Comparison of ENCODE assay signal across 1 cellular context in genomic region chr20:48824830-48825550, GRCh38.
TF ChIP-seq lines count a peak whose summit lies in the region.

No MANE protein-coding gene starts in this region.

TF ChIP-seq in K562, 482 proteins besides CTCF, POLR2A, EP300 and RAD21 (continued from another document and continues in another):
- TF ChIP-seq CUX1 (CRISPR knock-in tag; IDR thresholded peaks at IDR 0.05) = no peak
- peak; percentile 69 for TF ChIP-seq MAFK (IDR thresholded peaks at IDR 0.05; ENCODE audit: low read length)
- TF ChIP-seq PML (IDR thresholded peaks at IDR 0.05; ENCODE audit: low read length) = no peak
- TF ChIP-seq MXD1 (CRISPR knock-in tag; IDR thresholded peaks at IDR 0.05; ENCODE audit: borderline replicate concordance, poor library complexity, severe bottlenecking) = no peak
- TF ChIP-seq EP400 (IDR thresholded peaks at IDR 0.05) = no peak
- no peak for TF ChIP-seq HNRNPLL (IDR thresholded peaks at IDR 0.05; ENCODE audit: low read depth, low read length, poor library complexity, severe bottlenecking)
- no peak for TF ChIP-seq ZBTB34 (CRISPR knock-in tag; IDR thresholded peaks at IDR 0.05)
- TF ChIP-seq PYGO2 (tag; IDR thresholded peaks at IDR 0.05) = no peak
- no peak for TF ChIP-seq YY1 (IDR thresholded peaks at IDR 0.05; ENCODE audit: borderline replicate concordance in 1 of 3, control insufficient read depth in 1 of 3, extremely low read depth in 1 of 3, insufficient read depth in 3 of 3, insufficient read length in 1 of 3, insufficient replicate concordance in 2 of 3, low read depth in 1 of 3, low read length in 2 of 3)
- TF ChIP-seq ZBTB49 (CRISPR knock-in tag; IDR thresholded peaks at IDR 0.05; ENCODE audit: borderline replicate concordance) = no peak
- TF ChIP-seq C11orf30 (IDR thresholded peaks at IDR 0.05; ENCODE audit: low read depth) = peak; percentile 72
- no peak for TF ChIP-seq CBFB (CRISPR knock-in tag; IDR thresholded peaks at IDR 0.05)
- TF ChIP-seq SMAD3 (CRISPR knock-in tag; conservative IDR thresholded peaks at IDR 0.05) = no peak
- TF ChIP-seq CBX2 (IDR thresholded peaks at IDR 0.05; ENCODE audit: insufficient read depth, low read length, poor library complexity, severe bottlenecking) = no peak
- no peak for TF ChIP-seq ZFPM2 (CRISPR knock-in tag; IDR thresholded peaks at IDR 0.05)
- TF ChIP-seq PTBP1 (IDR thresholded peaks at IDR 0.05; ENCODE audit: low read depth, low read length) = no peak
- no peak for TF ChIP-seq ZBTB8A (IDR thresholded peaks at IDR 0.05; ENCODE audit: partially characterized antibody)
- TF ChIP-seq ZNF76 (CRISPR knock-in tag; IDR thresholded peaks at IDR 0.05; ENCODE audit: borderline replicate concordance) = no peak
- TF ChIP-seq ID3 (CRISPR knock-in tag; IDR thresholded peaks at IDR 0.05) = no peak
- TF ChIP-seq ID3 (tag; IDR thresholded peaks at IDR 0.05) = no peak
- TF ChIP-seq TRIM25 (IDR thresholded peaks at IDR 0.05; ENCODE audit: borderline replicate concordance) = no peak
- no peak for TF ChIP-seq POLR2B (IDR thresholded peaks at IDR 0.05; ENCODE audit: low read depth, partially characterized antibody)
- TF ChIP-seq TAF9B (IDR thresholded peaks at IDR 0.05; ENCODE audit: partially characterized antibody) = no peak
- no peak for TF ChIP-seq NR0B1 (IDR thresholded peaks at IDR 0.05; ENCODE audit: partially characterized antibody)
- TF ChIP-seq ZNF316 (IDR thresholded peaks at IDR 0.05) = peak; percentile 89
- no peak for TF ChIP-seq TCFL5 (CRISPR knock-in tag; conservative IDR thresholded peaks at IDR 0.05)
- no peak for TF ChIP-seq CREM (IDR thresholded peaks at IDR 0.05; ENCODE audit: low read depth)
- TF ChIP-seq CBFA2T3 (IDR thresholded peaks at IDR 0.05) = no peak
- TF ChIP-seq ZBTB43 (CRISPR knock-in tag; IDR thresholded peaks at IDR 0.05) = no peak
- no peak for TF ChIP-seq POLR2H (tag; IDR thresholded peaks at IDR 0.05; ENCODE audit: low read depth)
- TF ChIP-seq ZNF23 (CRISPR knock-in tag; IDR thresholded peaks at IDR 0.05) = no peak
- no peak for TF ChIP-seq WHSC1 (IDR thresholded peaks at IDR 0.05; ENCODE audit: low read length)
- no peak for TF ChIP-seq ZNF57 (CRISPR knock-in tag; IDR thresholded peaks at IDR 0.05)
- TF ChIP-seq ATF6 (CRISPR knock-in tag; IDR thresholded peaks at IDR 0.05) = no peak
- TF ChIP-seq NFRKB (IDR thresholded peaks at IDR 0.05; ENCODE audit: low read depth) = no peak
- no peak for TF ChIP-seq RBFOX2 (IDR thresholded peaks at IDR 0.05; ENCODE audit: low read depth, low read length)
- no peak for TF ChIP-seq HOMEZ (CRISPR knock-in tag; IDR thresholded peaks at IDR 0.05)
- no peak for TF ChIP-seq MNT (conservative IDR thresholded peaks at IDR 0.05)
- TF ChIP-seq ZNF668 (CRISPR knock-in tag; IDR thresholded peaks at IDR 0.05) = no peak
- TF ChIP-seq PHF8 (IDR thresholded peaks at IDR 0.05; ENCODE audit: borderline replicate concordance, low read length) = no peak
- no peak for TF ChIP-seq SRSF9 (IDR thresholded peaks at IDR 0.05; ENCODE audit: borderline replicate concordance, low read depth, low read length)
- no peak for TF ChIP-seq NONO (IDR thresholded peaks at IDR 0.05; ENCODE audit: low read depth in 2 of 2, low read length in 1 of 2)
